In the genomic region with DNA sequence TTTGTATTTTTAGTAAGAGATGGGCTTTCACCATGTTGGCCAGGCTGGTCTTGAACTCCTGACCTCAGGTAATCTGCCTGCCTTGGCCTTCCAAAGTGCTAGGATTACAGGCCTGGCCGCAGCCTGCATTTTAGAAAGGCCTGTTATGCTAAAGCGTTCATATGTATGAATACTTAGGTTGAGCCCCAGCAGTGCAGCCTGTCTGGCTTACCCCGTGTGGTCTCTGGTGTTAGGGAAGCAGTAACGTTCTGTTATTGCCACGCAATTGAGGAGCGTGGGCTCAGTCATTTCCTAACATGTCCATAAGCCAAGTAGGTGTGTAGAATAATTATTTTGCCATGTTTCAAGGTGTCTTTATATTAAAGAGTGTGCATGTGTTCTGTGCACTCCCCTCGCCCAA, we compare ENCODE assay signal across 15 cellular contexts. TPM values are rescaled to one million over a fixed set of nuclear protein-coding genes. Genes with fewer than 3 reads are reported as not detected.
DNase-seq lines count a peak whose midpoint lies in the region; ATAC-seq, FAIRE-seq and TF ChIP-seq lines count a peak whose summit lies in the region.
"Had no signal": no experiment of that assay in that cellular context is flagged by ENCODE, and none has a peak within 500 bp of the region (broad histone marks: within the 10 kb centered on the region; RNA-seq: fewer than 3 reads in every experiment).

No MANE protein-coding gene starts in this region.

- POLR2A ChIA-PET in A549 (lab: Yijun Ruan, JAX) = interaction anchor here (1.1 to 1.3 kb wide), 2 partner anchors 14 to 55 kb away, joined by 4 to 5 read pairs; a partner anchor contains a TSS

- WGBS in A549 (ENCODE audit: missing lambda C conversion rate) = 16% methylated on average over 7 of the region's 7 CpGs
- 63 to 72% methylated on average over 7 of the region's 7 CpGs for WGBS in pancreas, 2 donors

- TF ChIP-seq EP300 in A549 (IDR thresholded peaks at IDR 0.05) = no peak

- H3K4me2 ChIP-seq in A549 = peak overlapping the region; percentile 73
- peak overlapping the region; percentile 70 for H3K4me2 ChIP-seq in fibroblast of lung (ENCODE audit: extremely low read depth, insufficient read depth, low read length)

- H3K4me3 ChIP-seq in A549 (peak overlapping the region; percentile 16; the same call in 2 of the 3 replicates), SK-N-MC (peak overlapping the region; percentile 59), fibroblast of lung (replicated peaks in 1 of 4; ENCODE audit: control extremely low read depth in 1 of 4, insufficient read depth in 1 of 4, low read depth in 3 of 4, low read length in 4 of 4) (no peak overlapping the region), pancreas (no peak overlapping the region), kidney (ENCODE audit: low read length in 2 of 2) (no peak overlapping the region)

- FAIRE-seq in A549 (lab: Jason Lieb, UNC) (no peak), pancreas (lab: Jason Lieb, UNC) (no peak), kidney (lab: Jason Lieb, UNC) (no peak)
- FAIRE-seq: urothelium cell line had no signal

- H3K4me1 ChIP-seq in A549 (peaks cover 63% of the 10 kb centered on the region), fibroblast of lung (ENCODE audit: control insufficient read depth, extremely low read depth, insufficient read depth, low read length) (peaks cover 29% of the 10 kb centered on the region), pancreas (peaks cover 20 to 50% (median 38%) of the 10 kb centered on the region in 3 donors), kidney (ENCODE audit: control insufficient read depth in 1 of 2, insufficient read depth in 1 of 2, low read depth in 1 of 2, low read length in 2 of 2) (peaks cover 22 to 50% of the 10 kb centered on the region in 2 donors)

- ATAC-seq in A549 = peak; percentile 41 to 63; a peak in 3 of 6 replicates
- ATAC-seq in pancreas = peak in 1 of 4 donors; percentile 10
- no peak for ATAC-seq in GM18517 (IDR thresholded peaks at IDR 0.05; ENCODE audit: unreplicated experiment)

- TF ChIP-seq CTCF in A549 (IDR thresholded peaks at IDR 0.05) (no peak), fibroblast of lung (conservative IDR thresholded peaks at IDR 0.05 in 1 of 2, IDR thresholded peaks at IDR 0.05 in 1 of 2; ENCODE audit: low read depth in 1 of 2, low read length in 2 of 2) (no peak), pancreas (IDR thresholded peaks at IDR 0.05) (no peak), kidney (IDR thresholded peaks at IDR 0.05; ENCODE audit: borderline replicate concordance, extremely low read depth, insufficient read depth) (no peak)

- H3K36me3 ChIP-seq in SK-N-MC (ENCODE audit: insufficient read depth, low read length) = peaks cover 98% of the 10 kb centered on the region
- peaks cover 4% of the 10 kb centered on the region for H3K36me3 ChIP-seq in fibroblast of lung (ENCODE audit: control insufficient read depth, insufficient read depth, low read length)
- peaks cover 0 to 24% (median 4%) of the 10 kb centered on the region in 3 donors for H3K36me3 ChIP-seq in pancreas
- peaks cover 15 to 24% of the 10 kb centered on the region in 2 donors for H3K36me3 ChIP-seq in kidney (ENCODE audit: control insufficient read depth in 1 of 2, insufficient read depth in 2 of 2, low read length in 2 of 2)

- H3K9me3 ChIP-seq in A549 (no peaks in the 10 kb centered on the region), SK-N-MC (ENCODE audit: low read depth, low read length) (no peaks in the 10 kb centered on the region), fibroblast of lung (ENCODE audit: control insufficient read depth, insufficient read depth, low read depth, low read length) (no peaks in the 10 kb centered on the region), pancreas (no peaks in the 10 kb centered on the region), kidney (ENCODE audit: control insufficient read depth in 1 of 2, low read length in 2 of 2) (no peaks in the 10 kb centered on the region)

- TF ChIP-seq RAD21 in A549 (conservative IDR thresholded peaks at IDR 0.05 in 1 of 2, IDR thresholded peaks at IDR 0.05 in 1 of 2) = no peak

- CTCF ChIA-PET in A549 (lab: Yijun Ruan, JAX) = interaction anchor here (1.2 to 1.9 kb wide), 5 partner anchors 17 to 106 kb away, joined by 3 to 4 read pairs (median 3); a partner anchor contains a TSS

- no peak for DNase-seq in A549 (ENCODE audit: low read depth in 1 of 2, low spot score in 1 of 2)
- no peak for DNase-seq in SK-N-MC (ENCODE audit: low read depth, low spot score)
- no peak for DNase-seq in fibroblast of lung (ENCODE audit: low read depth in 2 of 2)
- no peak for DNase-seq in pancreas
- no peak for DNase-seq in kidney
- DNase-seq in HPDE6-E6E7 (ENCODE audit: extremely low spot score) = no peak
- DNase-seq in putamen (ENCODE audit: low spot score) = no peak
- DNase-seq: activated naive CD8-positive, alpha-beta T cell treated with anti-CD3 and anti-CD28 coated beads for 36 hours; effector CD4-positive, alpha-beta T cell; KBM-7; NCI-H2029 treated with DMSO at 0.1 percent for 48 hours; T1000 had no signal

- peak overlapping the region; percentile 67 to 84 for H3K27ac ChIP-seq in A549
- H3K27ac ChIP-seq in SK-N-MC = peak overlapping the region; percentile 80
- peak overlapping the region; percentile 50 for H3K27ac ChIP-seq in fibroblast of lung (ENCODE audit: insufficient read depth, low read length)
- H3K27ac ChIP-seq in pancreas = peak overlapping the region in 3 of 4 donors; percentile 10 to 37 (median 13)
- H3K27ac ChIP-seq in kidney (ENCODE audit: low read depth in 2 of 2, low read length in 2 of 2) = no peak overlapping the region

- TF ChIP-seq POLR2A in A549 (IDR thresholded peaks at IDR 0.05; ENCODE audit: low read length) = no peak

- no peak overlapping the region for H2AFZ ChIP-seq in fibroblast of lung (ENCODE audit: low read length)

- H3K9ac ChIP-seq in SK-N-MC (ENCODE audit: insufficient read length) (no peak overlapping the region), fibroblast of lung (ENCODE audit: insufficient read depth, low read length) (no peak overlapping the region), kidney (ENCODE audit: low read length in 2 of 2) (no peak overlapping the region)

- peaks cover 94% of the 10 kb centered on the region for H3K79me2 ChIP-seq in fibroblast of lung (ENCODE audit: control insufficient read depth, insufficient read depth, low read length)

- intact Hi-C loops in pancreas (cut with DNase I) = no loop called here
- intact Hi-C loops in kidney (cut with DNase I) = no loop called here

- H3K27me3 ChIP-seq in fibroblast of lung (ENCODE audit: control insufficient read depth, insufficient read depth, low read length) (no peaks in the 10 kb centered on the region), pancreas (no peaks in the 10 kb centered on the region)

- no peaks in the 10 kb centered on the region for H4K20me1 ChIP-seq in fibroblast of lung (ENCODE audit: control insufficient read depth, extremely low read depth, insufficient read depth, low read length)

RNA-seq across cellular contexts. Expression of a gene that starts 14.3 kb away (rescaled TPM):
- polyA plus RNA-seq in A549 (2011; rRNA removed) (94.1 and 168 TPM in 2 replicates), A549 (2017; fragmentation: RNase III; extraction: RNeasy Plus Mini Kit Qiagen cat#74134 plus additional on column Dnase treatment) (334 to 352 TPM (median 348 TPM) in 3 replicates), fibroblast of lung (104 and 136 TPM in 2 replicates), pancreas (10 to 100 TPM; 52.5 to 90.1 TPM), kidney (ENCODE audit: insufficient read depth, low read depth, low replicate concordance) (103 TPM)
- 354 and 442 TPM in 2 replicates for polyA plus RNA-seq in A549 (2012; cell fraction: cytosol; rRNA removed)
- polyA plus RNA-seq in A549 (2012; cell fraction: nucleus; rRNA removed) = 454 and 781 TPM in 2 replicates
- polyA minus RNA-seq in A549 (2011; rRNA and poly(A)+ RNA removed) = 44.2 and 49.0 TPM in 2 replicates
- total RNA-seq in fibroblast of lung (36.2 and 51.5 TPM in 2 replicates), pancreas (10 to 100 TPM; 44.5 to 88.3 (median 66.6) TPM), kidney (164 TPM)
- 180 and 281 TPM in 2 replicates for polyA plus RNA-seq in fibroblast of lung (2012)
- 24.3 and 35.9 TPM in 2 replicates for polyA minus RNA-seq in fibroblast of lung (ENCODE audit: low replicate concordance)

RNA-seq across cellular contexts. Expression of a gene that starts 43.3 kb away (rescaled TPM):
- polyA plus RNA-seq in A549 (2011; rRNA removed) = 0.07 TPM in 1 of 2 replicates, not detected in the other
- 0.05 TPM in 2 replicates for polyA plus RNA-seq in A549 (2012; cell fraction: cytosol; rRNA removed)
- polyA plus RNA-seq in A549 (2012; cell fraction: nucleus; rRNA removed) = 0.49 and 0.56 TPM in 2 replicates
- 0.08 to 0.28 TPM (median 0.13 TPM) in 3 replicates for polyA plus RNA-seq in A549 (2017; fragmentation: RNase III; extraction: RNeasy Plus Mini Kit Qiagen cat#74134 plus additional on column Dnase treatment)
- polyA minus RNA-seq in A549 (2011; rRNA and poly(A)+ RNA removed) = not detected in 2 replicates
- not detected in 2 replicates for total RNA-seq in fibroblast of lung
- not detected in 2 replicates for polyA plus RNA-seq in fibroblast of lung
- not detected in 2 replicates for polyA plus RNA-seq in fibroblast of lung (2012)
- not detected in 2 replicates for polyA minus RNA-seq in fibroblast of lung (ENCODE audit: low replicate concordance)
- 1 to 10 TPM in 2 of 6 donors, under 1 TPM in 4; 0.09 to 4.6 (median 0.70) TPM for total RNA-seq in pancreas
- polyA plus RNA-seq in pancreas = 1 to 10 TPM; 3.0 to 3.7 TPM
- total RNA-seq in kidney = 4.6 TPM
- polyA plus RNA-seq in kidney (ENCODE audit: insufficient read depth, low read depth, low replicate concordance) = 0.99 TPM
- total RNA-seq: Daoy had no signal

RNA-seq across cellular contexts. Expression of a gene that starts 46.0 kb away (rescaled TPM):
- polyA plus RNA-seq in A549 (2011; rRNA removed) (12.4 and 12.8 TPM in 2 replicates), A549 (2017; fragmentation: RNase III; extraction: RNeasy Plus Mini Kit Qiagen cat#74134 plus additional on column Dnase treatment) (13.1 to 15.3 TPM (median 13.2 TPM) in 3 replicates), fibroblast of lung (16.8 and 19.4 TPM in 2 replicates), pancreas (10 to 100 TPM; 17.1 to 22.6 TPM), kidney (ENCODE audit: insufficient read depth, low read depth, low replicate concordance) (46.5 TPM)
- 20.7 and 33.3 TPM in 2 replicates for polyA plus RNA-seq in A549 (2012; cell fraction: cytosol; rRNA removed)
- 33.1 and 33.6 TPM in 2 replicates for polyA plus RNA-seq in A549 (2012; cell fraction: nucleus; rRNA removed)
- polyA minus RNA-seq in A549 (2011; rRNA and poly(A)+ RNA removed) = 16.7 and 27.6 TPM in 2 replicates
- total RNA-seq in fibroblast of lung (57.5 and 90.8 TPM in 2 replicates), pancreas (10 to 100 TPM in 5 of 6 donors, 1 to 10 TPM in 1; 8.8 to 18.0 (median 11.0) TPM), kidney (48.4 TPM)
- 24.0 and 28.1 TPM in 2 replicates for polyA plus RNA-seq in fibroblast of lung (2012)
- 20.1 and 23.2 TPM in 2 replicates for polyA minus RNA-seq in fibroblast of lung (ENCODE audit: low replicate concordance)

RNA-seq across cellular contexts. Expression of a gene that starts 54.9 kb away (rescaled TPM):
- 2.8 and 3.3 TPM in 2 replicates for polyA plus RNA-seq in A549 (2011; rRNA removed)
- polyA plus RNA-seq in A549 (2012; cell fraction: cytosol; rRNA removed) = 16.0 and 17.8 TPM in 2 replicates
- 23.4 and 38.8 TPM in 2 replicates for polyA plus RNA-seq in A549 (2012; cell fraction: nucleus; rRNA removed)
- 20.0 to 22.1 TPM (median 21.5 TPM) in 3 replicates for polyA plus RNA-seq in A549 (2017; fragmentation: RNase III; extraction: RNeasy Plus Mini Kit Qiagen cat#74134 plus additional on column Dnase treatment)
- polyA minus RNA-seq in A549 (2011; rRNA and poly(A)+ RNA removed) = 0.99 and 4.4 TPM in 2 replicates
- 2.8 and 4.0 TPM in 2 replicates for total RNA-seq in fibroblast of lung
- polyA plus RNA-seq in fibroblast of lung = 2.9 and 3.4 TPM in 2 replicates
- polyA plus RNA-seq in fibroblast of lung (2012) = 24.1 and 30.1 TPM in 2 replicates
- 4.7 and 8.1 TPM in 2 replicates for polyA minus RNA-seq in fibroblast of lung (ENCODE audit: low replicate concordance)
- total RNA-seq in pancreas = 10 to 100 TPM in 3 of 6 donors, 1 to 10 TPM in 3; 7.3 to 16.1 (median 10.8) TPM
- polyA plus RNA-seq in pancreas = 10 to 100 TPM; 28.2 to 36.9 TPM
- 29.6 TPM for total RNA-seq in kidney
- polyA plus RNA-seq in kidney (ENCODE audit: insufficient read depth, low read depth, low replicate concordance) = 20.4 TPM

Comparison
In these comparisons a context has a peak if more than half of its experiments do, and no peak if none do; other contexts are left out.
1. H3K27ac ChIP-seq: peak in A549 (2 of 2), SK-N-MC (single experiment), fibroblast of lung (single experiment) and pancreas (3 of 4); none in kidney (0 of 2).
2. H3K4me3 ChIP-seq: peak in A549 (single experiment) and SK-N-MC (single experiment); none in fibroblast of lung (0 of 4), pancreas (0 of 4) and kidney (0 of 2).